10 cellular contexts compared by ENCODE assay signal in the genomic region with DNA sequence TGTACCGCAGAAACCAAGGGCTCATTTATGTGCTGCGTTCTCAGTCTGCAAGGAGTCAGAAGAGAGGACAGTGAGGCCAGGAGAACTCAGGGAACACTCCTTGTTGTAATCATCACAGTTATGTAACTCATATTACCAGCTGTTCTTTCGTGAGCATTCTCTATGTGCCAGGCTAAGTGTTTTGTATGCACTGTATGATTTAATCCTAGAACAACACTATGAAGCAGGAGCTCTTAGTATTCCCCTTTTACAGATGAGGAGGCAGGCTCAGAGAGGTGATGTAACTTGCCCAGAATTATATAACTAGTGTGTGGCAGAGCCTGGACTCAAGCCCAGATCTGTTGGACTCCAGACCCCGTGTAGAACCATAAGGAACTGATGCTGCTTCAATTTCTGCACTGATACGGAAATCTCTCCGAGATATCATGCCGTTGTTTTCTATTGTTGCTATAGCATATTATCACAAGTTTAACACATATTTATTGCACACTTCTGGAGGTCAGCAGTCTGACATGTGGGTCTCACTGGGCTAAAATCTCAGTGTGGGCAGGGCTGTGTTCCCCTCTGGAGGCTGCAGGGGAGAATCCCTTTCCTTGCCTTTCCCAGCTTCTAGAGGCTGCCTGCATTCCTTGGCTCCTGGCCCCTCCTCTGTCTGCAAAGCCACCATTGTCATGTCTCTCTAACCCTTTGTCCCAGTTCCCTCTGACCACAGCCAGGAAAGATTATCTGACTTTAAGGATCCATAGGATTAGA. TPM values are rescaled to one million over a fixed set of nuclear protein-coding genes. Genes with fewer than 3 reads are reported as not detected.
A peak's percentile ranks its signal among the peaks of the same experiment; 100 is the strongest.
DNase-seq lines count a peak whose midpoint lies in the region; ATAC-seq and TF ChIP-seq lines count a peak whose summit lies in the region.
"Had no signal": no experiment of that assay in that cellular context is flagged by ENCODE, and none has a peak within 500 bp of the region (broad histone marks: within the 10 kb centered on the region; RNA-seq: fewer than 3 reads in every experiment).

No MANE protein-coding gene starts in this region.

- H3K36me3 ChIP-seq in mucosa of stomach (ENCODE audit: control insufficient read depth, insufficient read depth, low read length) (no peaks in the 10 kb centered on the region), mesendoderm (ENCODE audit: control insufficient read depth, insufficient read depth, low read length) (no peaks in the 10 kb centered on the region)

- no peak overlapping the region for H2AK5ac ChIP-seq in mesendoderm (ENCODE audit: low read length)

- H4K8ac ChIP-seq in mesendoderm (ENCODE audit: low read depth, low read length) = no peak overlapping the region

- H2BK5ac ChIP-seq in mesendoderm (ENCODE audit: low read length) = no peak overlapping the region

- no peaks in the 10 kb centered on the region for H3K79me1 ChIP-seq in mesendoderm (ENCODE audit: low read length)

- peak overlapping the region; percentile 14 for H3K9ac ChIP-seq in mucosa of stomach (ENCODE audit: low read length)
- no peak overlapping the region for H3K9ac ChIP-seq in mesendoderm (ENCODE audit: low read length)

- H3K4me3 ChIP-seq in AG09309 (ENCODE audit: control insufficient read depth, low read depth, low read length) (no peak overlapping the region), mucosa of stomach (ENCODE audit: low read length) (no peak overlapping the region), mesendoderm (ENCODE audit: low read length) (no peak overlapping the region)

- no peaks in the 10 kb centered on the region for H3K9me3 ChIP-seq in mucosa of stomach (ENCODE audit: control insufficient read depth, low read length)

- H3K23ac ChIP-seq in mesendoderm (ENCODE audit: low read length) = no peak overlapping the region

- TF ChIP-seq CTCF in AG09309 (IDR thresholded peaks at IDR 0.05; ENCODE audit: control insufficient read depth, insufficient read depth, low read depth, low read length, missing control alignments) (no peak), GM20000 (IDR thresholded peaks at IDR 0.05; ENCODE audit: extremely low read depth, missing control alignments) (no peak)

- no peaks in the 10 kb centered on the region for H3K79me2 ChIP-seq in mesendoderm (ENCODE audit: control insufficient read depth, insufficient read depth, low read length)

- H3K27me3 ChIP-seq in mucosa of stomach (ENCODE audit: control insufficient read depth, insufficient read depth, low read length) = no peaks in the 10 kb centered on the region
- H3K27me3 ChIP-seq in mesendoderm (ENCODE audit: insufficient read depth, low read length, poor library complexity) = no peaks in the 10 kb centered on the region

- H2BK120ac ChIP-seq in mesendoderm (ENCODE audit: low read depth, low read length) = no peak overlapping the region

- H3K4me1 ChIP-seq in mucosa of stomach (ENCODE audit: control insufficient read depth, insufficient read depth, low read length) = peaks cover 43% of the 10 kb centered on the region
- H3K4me1 ChIP-seq in mesendoderm (ENCODE audit: control insufficient read depth, low read depth, low read length) = peaks cover 4% of the 10 kb centered on the region

- no peak overlapping the region for H2BK15ac ChIP-seq in mesendoderm (replicated peaks; ENCODE audit: low read depth)

- H3K56ac ChIP-seq in mesendoderm (ENCODE audit: low read length) = no peak overlapping the region

- ATAC-seq in esophagus mucosa (peak; percentile 76), GM21390 (IDR thresholded peaks at IDR 0.05; ENCODE audit: unreplicated experiment) (no peak)

- H3K27ac ChIP-seq in mesendoderm (ENCODE audit: low read depth, low read length) = no peak overlapping the region

- WGBS in mesendoderm (ENCODE audit: extremely low coverage, insufficient coverage, low lambda C conversion rate) = no CpG with 5 or more reads among the region's 7 CpGs

- H3K4ac ChIP-seq in mesendoderm (ENCODE audit: low read depth, low read length) = no peak overlapping the region

- H3K18ac ChIP-seq in mesendoderm (ENCODE audit: low read length) = no peak overlapping the region

- no peak overlapping the region for H4K5ac ChIP-seq in mesendoderm (ENCODE audit: low read length)

- H3K4me2 ChIP-seq in mesendoderm (ENCODE audit: low read length) = no peak overlapping the region

- peak; percentile 48 for DNase-seq in AG09309 (ENCODE audit: low read depth)
- peak; percentile 83 for DNase-seq in NCI-H226
- DNase-seq in NCI-H1105 treated with DMSO at 0.1 percent for 48 hours (lab: John Stamatoyannopoulos, UW) = no peak
- DNase-seq in GM20000 (ENCODE audit: low spot score) = no peak
- DNase-seq in mesendoderm = no peak
- DNase-seq: AML-193, NCI-H1417 treated with DMSO at 0.1 percent for 48 hours had no signal

RNA-seq across cellular contexts. Expression of a gene that starts 16.3 kb away (rescaled TPM):
- 597 TPM for total RNA-seq in esophagus mucosa
- polyA plus RNA-seq in mesendoderm (2013, experiment 1 of 2) = 228 TPM
- 229 TPM for polyA plus RNA-seq in mesendoderm (2013, experiment 2 of 2)

RNA-seq across cellular contexts. Expression of a gene that starts 59.4 kb away (rescaled TPM):
- 53.7 TPM for total RNA-seq in esophagus mucosa
- 0.15 TPM for polyA plus RNA-seq in mesendoderm (2013, experiment 1 of 2)
- 0.15 TPM for polyA plus RNA-seq in mesendoderm (2013, experiment 2 of 2)

Comparison
In these comparisons a context has a peak if more than half of its experiments do, and no peak if none do; other contexts are left out.
1. DNase-seq: peak in AG09309 (single experiment) and NCI-H226 (single experiment); none in NCI-H1105 treated with DMSO at 0.1 percent for 48 hours (single experiment), GM20000 (single experiment) and mesendoderm (single experiment).